In genomic region chr14:67577909-67578749, GRCh38 we compare ENCODE assay signal across 16 cellular contexts. TPM values are rescaled to one million over a fixed set of nuclear protein-coding genes. Genes with fewer than 3 reads are reported as not detected.
A peak's percentile ranks its signal among the peaks of the same experiment; 100 is the strongest.
DNase-seq lines count a peak whose midpoint lies in the region; ATAC-seq and TF ChIP-seq lines count a peak whose summit lies in the region.
"Had no signal": no experiment of that assay in that cellular context is flagged by ENCODE, and none has a peak within 500 bp of the region (broad histone marks: within the 10 kb centered on the region; RNA-seq: fewer than 3 reads in every experiment).

No MANE protein-coding gene starts in this region.

- no peaks in the 10 kb centered on the region for H3K36me3 Mint-ChIP-seq in chondrocyte (ENCODE audit: low read depth)
- peaks cover 4% of the 10 kb centered on the region for H3K36me3 Mint-ChIP-seq in endothelial cell (ENCODE audit: low read depth, unreplicated experiment)
- H3K36me3 Mint-ChIP-seq: CD8-positive, alpha-beta T cell had no signal

- 90 to 92% methylated on average over 16 of the region's 16 CpGs for WGBS in sigmoid colon, 2 donors
- 74 to 88% (median 86%) methylated on average over 14 to 16 of the region's 16 CpGs for WGBS in stomach, 5 donors

- ATAC-seq in HG02938 (IDR thresholded peaks at IDR 0.05; ENCODE audit: unreplicated experiment) = no peak
- ATAC-seq: CD8-positive, alpha-beta T cell; PC-3 had no signal

- no peak for TF ChIP-seq EP300 in sigmoid colon (IDR thresholded peaks at IDR 0.05)
- TF ChIP-seq EP300 in stomach (IDR thresholded peaks at IDR 0.05) = no peak

- H3K9me3 Mint-ChIP-seq in chondrocyte (ENCODE audit: low read depth) (no peaks in the 10 kb centered on the region), endothelial cell (ENCODE audit: unreplicated experiment) (no peaks in the 10 kb centered on the region)
- H3K9me3 Mint-ChIP-seq: CD8-positive, alpha-beta T cell had no signal

- H3K27ac ChIP-seq in sigmoid colon (no peak overlapping the region), stomach (no peak overlapping the region)
- H3K27ac ChIP-seq: SK-N-MC had no signal

- H3K27ac Mint-ChIP-seq in chondrocyte (ENCODE audit: unreplicated experiment) = no peak overlapping the region
- no peak overlapping the region for H3K27ac Mint-ChIP-seq in endothelial cell (ENCODE audit: unreplicated experiment)
- H3K27ac Mint-ChIP-seq: CD8-positive, alpha-beta T cell had no signal

- DNase-seq in G401 (ENCODE audit: low spot score) (peak; percentile 86), NCI-H1105 treated with DMSO at 0.1 percent for 48 hours (lab: John Stamatoyannopoulos, UW) (peak; percentile 20), chondrocyte (ENCODE audit: low spot score) (peak; percentile 77), sigmoid colon (peak; percentile 58), stomach (no peak), endothelial cell (ENCODE audit: low spot score) (no peak)
- DNase-seq: CD8-positive, alpha-beta T cell; MV-4-11; NCI-H1436 treated with DMSO at 0.1 percent for 48 hours; NCI-H2081; NCI-H345; NCI-H526 treated with DMSO at 0.1 percent for 48 hours; PC-3 had no signal

- H3K4me3 ChIP-seq in sigmoid colon (no peak overlapping the region), stomach (no peak overlapping the region)
- H3K4me3 ChIP-seq: HAP-1, SK-N-MC had no signal

- in situ Hi-C loops in G401 (cut with HindIII; ENCODE audit: low sequenced_read_pairs) = no loop called here

- H3K4me1 Mint-ChIP-seq in chondrocyte (ENCODE audit: low read depth) (no peaks in the 10 kb centered on the region), endothelial cell (ENCODE audit: unreplicated experiment) (peaks cover 6% of the 10 kb centered on the region)

- TF ChIP-seq POLR2A in sigmoid colon (IDR thresholded peaks at IDR 0.05) (no peak), stomach (IDR thresholded peaks at IDR 0.05) (no peak)

- no peaks in the 10 kb centered on the region for H3K4me1 ChIP-seq in sigmoid colon
- no peaks in the 10 kb centered on the region for H3K4me1 ChIP-seq in stomach
- H3K4me1 ChIP-seq: HAP-1 had no signal

- no peaks in the 10 kb centered on the region for H3K9me3 ChIP-seq in sigmoid colon
- H3K9me3 ChIP-seq in stomach = no peaks in the 10 kb centered on the region
- H3K9me3 ChIP-seq: HAP-1 had no signal

- TF ChIP-seq CTCF in chondrocyte (IDR thresholded peaks at IDR 0.05) (no peak), sigmoid colon (IDR thresholded peaks at IDR 0.05) (no peak), stomach (IDR thresholded peaks at IDR 0.05) (no peak), endothelial cell (IDR thresholded peaks at IDR 0.05; ENCODE audit: unreplicated experiment) (no peak)

- H3K27me3 Mint-ChIP-seq in chondrocyte (ENCODE audit: low read depth) = no peaks in the 10 kb centered on the region
- H3K27me3 Mint-ChIP-seq in endothelial cell (ENCODE audit: unreplicated experiment) = peaks cover 2% of the 10 kb centered on the region

- H3K4me3 Mint-ChIP-seq in chondrocyte (ENCODE audit: unreplicated experiment) (no peak overlapping the region), endothelial cell (ENCODE audit: unreplicated experiment) (no peak overlapping the region)
- H3K4me3 Mint-ChIP-seq: CD8-positive, alpha-beta T cell had no signal

- intact Hi-C loops in sigmoid colon (cut with DNase I) (no loop called here), stomach (cut with DNase I; ENCODE audit: low total_unique reads) (no loop called here)

- no peaks in the 10 kb centered on the region for H3K27me3 ChIP-seq in sigmoid colon
- H3K27me3 ChIP-seq in stomach = no peaks in the 10 kb centered on the region

- H3K36me3 ChIP-seq in sigmoid colon (peaks cover 0 to 23% (median 2%) of the 10 kb centered on the region in 4 donors), stomach (peaks cover 10 to 88% (median 77%) of the 10 kb centered on the region in 4 donors)
- H3K36me3 ChIP-seq: HAP-1 had no signal

RNA-seq across cellular contexts. Expression of gene PIGH, which starts 21.9 kb away (rescaled TPM):
- total RNA-seq in G401 (2014; rRNA removed; shearing (Covaris generic)) = 41.4 and 51.4 TPM in 2 replicates
- total RNA-seq in chondrocyte (16.3 to 19.0 TPM (median 16.9 TPM) in 3 replicates), sigmoid colon (10 to 100 TPM; 15.2 to 32.9 (median 24.4) TPM), stomach (100 to 1,000 TPM in 1 of 5 donors, 10 to 100 TPM in 3, 1 to 10 TPM in 1; 5.2 to 222 (median 31.6) TPM), endothelial cell (ENCODE audit: unreplicated experiment) (7.8 TPM)
- polyA plus RNA-seq in sigmoid colon (10 to 100 TPM in 1 of 3 donors, 1 to 10 TPM in 2; 8.4 to 14.1 (median 9.9) TPM), stomach (10 to 100 TPM; 10.3 to 23.6 (median 18.5) TPM)

RNA-seq across cellular contexts. Expression of gene ARG2, which starts 41.6 kb away (rescaled TPM):
- total RNA-seq in G401 (2014; rRNA removed; shearing (Covaris generic)) = 82.0 and 91.5 TPM in 2 replicates
- total RNA-seq in chondrocyte (2.8 to 11.1 TPM (median 10.9 TPM) in 3 replicates), sigmoid colon (10 to 100 TPM in 1 of 4 donors, 1 to 10 TPM in 3; 1.6 to 11.4 (median 5.5) TPM), stomach (1 to 10 TPM in 4 of 5 donors, not detected in 1; 1.2 to 9.4 (median 3.9) TPM), endothelial cell (ENCODE audit: unreplicated experiment) (18.6 TPM)
- polyA plus RNA-seq in sigmoid colon (10 to 100 TPM in 1 of 3 donors, 1 to 10 TPM in 1, under 1 TPM in 1; 0.60 to 59.2 (median 5.7) TPM), stomach (1 to 10 TPM; 2.6 to 4.9 (median 4.0) TPM)

RNA-seq across cellular contexts. Expression of gene PLEKHH1, which starts 45.0 kb away (rescaled TPM):
- 4.8 and 8.6 TPM in 2 replicates for total RNA-seq in G401 (2014; rRNA removed; shearing (Covaris generic))
- 0.65 to 2.8 TPM (median 1.1 TPM) in 3 replicates for total RNA-seq in chondrocyte
- 1 to 10 TPM; 2.0 to 8.0 (median 2.9) TPM for total RNA-seq in sigmoid colon
- 10 to 100 TPM; 10.8 to 25.3 (median 12.3) TPM for polyA plus RNA-seq in sigmoid colon
- total RNA-seq in stomach = 100 to 1,000 TPM in 2 of 5 donors, 10 to 100 TPM in 3; 24.0 to 136 (median 46.1) TPM
- 10 to 100 TPM in 1 of 3 donors, 1 to 10 TPM in 2; 3.8 to 10.3 (median 8.8) TPM for polyA plus RNA-seq in stomach
- 9.5 TPM for total RNA-seq in endothelial cell (ENCODE audit: unreplicated experiment)

Comparison
In these comparisons a context has a peak if more than half of its experiments do, and no peak if none do; other contexts are left out.
1. DNase-seq: peak in G401 (single experiment), NCI-H1105 treated with DMSO at 0.1 percent for 48 hours (single experiment), chondrocyte (single experiment) and sigmoid colon (single experiment); none in stomach (single experiment) and endothelial cell (single experiment).